ENCODE assay signal across 8 cellular contexts in genomic region chr14:76762617-76763361, GRCh38. TPM values are rescaled to one million over a fixed set of nuclear protein-coding genes. Genes with fewer than 3 reads are reported as not detected.
A peak's percentile ranks its signal among the peaks of the same experiment; 100 is the strongest.
DNase-seq lines count a peak whose midpoint lies in the region; ATAC-seq and TF ChIP-seq lines count a peak whose summit lies in the region.

No MANE protein-coding gene starts in this region.

- TF ChIP-seq POLR2A in tibial nerve (IDR thresholded peaks at IDR 0.05): no peak

- peaks cover 15% of the 10 kb centered on the region for H3K4me1 Mint-ChIP-seq in activated CD4-positive, alpha-beta T cell treated with anti-CD3 and anti-CD28 coated beads, Interleukin-2, amount 10 ng/mL, durations not matched to agents 24 days and 14 days
- peaks cover 7% of the 10 kb centered on the region for H3K4me1 Mint-ChIP-seq in central memory CD8-positive, alpha-beta T cell

- H3K27me3 ChIP-seq in lower lobe of right lung (ENCODE audit: low read depth): no peaks in the 10 kb centered on the region
- no peaks in the 10 kb centered on the region for H3K27me3 ChIP-seq in tibial nerve

- no peak for TF ChIP-seq EP300 in tibial nerve (IDR thresholded peaks at IDR 0.05)

- whole genome bisulfite sequencing in tibial nerve, 2 donors: 19 to 24% methylated on average over 27 of the region's 27 CpGs

- no peaks in the 10 kb centered on the region for H3K36me3 ChIP-seq in lower lobe of right lung
- H3K36me3 ChIP-seq in tibial nerve: no peaks in the 10 kb centered on the region

- H3K27ac ChIP-seq in lower lobe of right lung: peak overlapping the region; percentile 85
- H3K27ac ChIP-seq in tibial nerve: peak overlapping the region in 3 of 4 donors; percentile 63 to 90 (median 73)

- H3K4me3 ChIP-seq in lower lobe of right lung: peak overlapping the region; percentile 86
- H3K4me3 ChIP-seq in tibial nerve: peak overlapping the region; percentile 67 to 94 (median 74)

- H3K27ac Mint-ChIP-seq in activated CD4-positive, alpha-beta T cell treated with anti-CD3 and anti-CD28 coated beads, Interleukin-2, amount 10 ng/mL, durations not matched to agents 24 days and 14 days: peak overlapping the region; percentile 66
- no peak overlapping the region for H3K27ac Mint-ChIP-seq in central memory CD8-positive, alpha-beta T cell (ENCODE audit: low read depth)

- H3K27me3 Mint-ChIP-seq in activated CD4-positive, alpha-beta T cell treated with anti-CD3 and anti-CD28 coated beads, Interleukin-2, amount 10 ng/mL, durations not matched to agents 24 days and 14 days: peaks cover 57% of the 10 kb centered on the region
- H3K27me3 Mint-ChIP-seq in central memory CD8-positive, alpha-beta T cell: peaks cover 75% of the 10 kb centered on the region

- H3K4me1 ChIP-seq in lower lobe of right lung: peaks cover 18% of the 10 kb centered on the region
- H3K4me1 ChIP-seq in tibial nerve: peaks cover 0 to 53% (median 15%) of the 10 kb centered on the region in 4 donors

- intact Hi-C loops in activated CD4-positive, alpha-beta T cell treated with anti-CD3 and anti-CD28 coated beads, Interleukin-2, amount 10 ng/mL, durations not matched to agents 24 days and 14 days (cut with micrococcal nuclease): loop anchor here (5.0 kb wide), 1 partner anchor 50 kb away; no protein-coding TSS in a partner anchor
- intact Hi-C loops in lower lobe of right lung (cut with DNase I): no loop called here

- H3K9me3 ChIP-seq in lower lobe of right lung: no peaks in the 10 kb centered on the region
- no peaks in the 10 kb centered on the region for H3K9me3 ChIP-seq in tibial nerve

- H3K36me3 Mint-ChIP-seq in activated CD4-positive, alpha-beta T cell treated with anti-CD3 and anti-CD28 coated beads, Interleukin-2, amount 10 ng/mL, durations not matched to agents 24 days and 14 days (ENCODE audit: low read depth): no peaks in the 10 kb centered on the region
- H3K36me3 Mint-ChIP-seq in central memory CD8-positive, alpha-beta T cell (ENCODE audit: insufficient read depth): no peaks in the 10 kb centered on the region

- H3K4me3 Mint-ChIP-seq in activated CD4-positive, alpha-beta T cell treated with anti-CD3 and anti-CD28 coated beads, Interleukin-2, amount 10 ng/mL, durations not matched to agents 24 days and 14 days: peak overlapping the region; percentile 84
- peak overlapping the region; percentile 74 for H3K4me3 Mint-ChIP-seq in central memory CD8-positive, alpha-beta T cell

- no peak for ATAC-seq in central memory CD8-positive, alpha-beta T cell (replicated peaks; ENCODE audit: extremely low read depth, poor library complexity, severe bottlenecking)
- ATAC-seq in lower lobe of right lung: peak in 1 of 2 donors; percentile 20

- no peaks in the 10 kb centered on the region for H3K9me3 Mint-ChIP-seq in activated CD4-positive, alpha-beta T cell treated with anti-CD3 and anti-CD28 coated beads, Interleukin-2, amount 10 ng/mL, durations not matched to agents 24 days and 14 days
- no peaks in the 10 kb centered on the region for H3K9me3 Mint-ChIP-seq in central memory CD8-positive, alpha-beta T cell

- peak; percentile 55 for DNase-seq in activated CD4-positive, alpha-beta T cell treated with anti-CD3 and anti-CD28 coated beads, Interleukin-2, amount 10 ng/mL, durations not matched to agents 24 days and 14 days
- no peak for DNase-seq in activated CD4-positive, alpha-beta T cell treated with anti-CD3 and anti-CD28 coated beads for 4 hours
- no peak for DNase-seq in central memory CD8-positive, alpha-beta T cell (ENCODE audit: low spot score in 2 of 2)
- DNase-seq in lower lobe of right lung (no peak), tibial nerve (ENCODE audit: low spot score in 2 of 2) (no peak), dermis blood vessel endothelial cell (no peak), GM03348 (ENCODE audit: low spot score) (no peak), AG08395 (ENCODE audit: low spot score) (no peak)

- no peak for TF ChIP-seq CTCF in lower lobe of right lung (IDR thresholded peaks at IDR 0.05)
- TF ChIP-seq CTCF in tibial nerve (IDR thresholded peaks at IDR 0.05): no peak

RNA-seq across cellular contexts. Expression of gene VASH1, which starts 1.5 kb away (rescaled TPM):
- total RNA-seq in activated CD4-positive, alpha-beta T cell treated with anti-CD3 and anti-CD28 coated beads, Interleukin-2, amount 10 ng/mL, durations not matched to agents 24 days and 14 days: 5.8 and 6.9 TPM in 2 replicates
- total RNA-seq in lower lobe of right lung: 51.7 TPM
- total RNA-seq in tibial nerve: 10 to 100 TPM; 13.8 to 24.7 (median 18.6) TPM
- 97.0 and 97.9 TPM in 2 replicates for total RNA-seq in dermis blood vessel endothelial cell

RNA-seq across cellular contexts. Expression of gene ANGEL1, which starts 49.9 kb away (rescaled TPM):
- total RNA-seq in activated CD4-positive, alpha-beta T cell treated with anti-CD3 and anti-CD28 coated beads, Interleukin-2, amount 10 ng/mL, durations not matched to agents 24 days and 14 days: 16.4 and 17.2 TPM in 2 replicates
- total RNA-seq in lower lobe of right lung: 28.9 TPM
- total RNA-seq in tibial nerve: 10 to 100 TPM; 21.6 to 27.7 (median 26.1) TPM
- total RNA-seq in dermis blood vessel endothelial cell: 9.4 and 10.4 TPM in 2 replicates
